ENCODE assay signal across 28 cellular contexts in the genomic region with DNA sequence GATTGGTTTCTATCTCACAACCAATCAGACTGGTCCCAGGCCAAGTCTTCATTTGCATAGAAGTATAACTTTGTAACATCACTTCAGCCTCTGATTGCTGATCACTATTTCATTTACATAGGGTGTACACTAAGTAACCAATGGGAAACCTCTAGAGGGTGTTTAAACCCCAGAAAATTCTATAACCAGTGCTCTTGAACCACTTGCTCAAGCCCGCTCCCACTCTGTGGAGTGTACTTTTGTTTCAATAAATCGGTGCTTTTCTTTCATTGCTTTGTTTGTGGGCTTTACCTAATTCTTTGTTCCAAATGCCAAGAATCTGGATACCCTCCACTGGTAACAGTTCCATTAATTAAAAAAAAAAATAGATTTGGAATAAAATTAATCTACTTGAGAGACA.
DNase-seq lines count a peak whose midpoint lies in the region; ATAC-seq, FAIRE-seq and TF ChIP-seq lines count a peak whose summit lies in the region.
"Had no signal": no experiment of that assay in that cellular context is flagged by ENCODE, and none has a peak within 500 bp of the region (broad histone marks: within the 10 kb centered on the region; RNA-seq: fewer than 3 reads in every experiment).

No MANE protein-coding gene starts in this region.

- CTCF ChIA-PET in HepG2 (lab: Yijun Ruan, JAX; ENCODE audit: low intra/inter-chr PET ratio, low total read pairs) = no interaction called here

- H3K4me3 ChIP-seq in HepG2 (replicated peaks in 1 of 3; ENCODE audit: insufficient read depth in 1 of 3, low read depth in 2 of 3, low read length in 3 of 3) = no peak overlapping the region
- H3K4me3 ChIP-seq in right lobe of liver = no peak overlapping the region
- H3K4me3 ChIP-seq: A549; BLaER1; BLaER1 treated with 17β-estradiol and CSF1 and Interleukin-3, amounts not matched to agents 10 nM and 100 nM had no signal

- in situ Hi-C loops in HepG2 (cut with HindIII; ENCODE audit: extremely low pct_ligation_motif_present, low pct_unique_long_range_greater_than_20kb) = no loop called here

- no peak for FAIRE-seq in HepG2 (lab: Jason Lieb, UNC)
- FAIRE-seq: A204.1, A549, D721Med had no signal

- H3K9ac ChIP-seq in HepG2 (ENCODE audit: insufficient read depth, low read depth, low read length) = no peak overlapping the region
- H3K9ac ChIP-seq: BLaER1; BLaER1 treated with 17β-estradiol and CSF1 and Interleukin-3, amounts not matched to agents 10 nM and 100 nM had no signal

- intact Hi-C loops in HepG2 (cut with micrococcal nuclease; ENCODE audit: unreplicated experiment) = no loop called here
- intact Hi-C loops in right lobe of liver (cut with DNase I) = no loop called here

- TF ChIP-seq POLR2A in HepG2 (IDR thresholded peaks at IDR 0.05; ENCODE audit: insufficient read depth in 1 of 2, low read depth in 2 of 2, low read length in 2 of 2) = no peak
- TF ChIP-seq POLR2A in right lobe of liver (IDR thresholded peaks at IDR 0.05) = no peak

- H3K4me1 ChIP-seq in HepG2 (ENCODE audit: insufficient read depth, low read length) (no peaks in the 10 kb centered on the region), right lobe of liver (no peaks in the 10 kb centered on the region)
- H3K4me1 ChIP-seq: A549; BE2C; BLaER1; BLaER1 treated with 17β-estradiol and CSF1 and Interleukin-3, amounts not matched to agents 10 nM and 100 nM; Caco-2 had no signal

- no peak overlapping the region for H3K4me2 ChIP-seq in HepG2 (ENCODE audit: low read depth, low read length)
- H3K4me2 ChIP-seq: A549; BLaER1; BLaER1 treated with 17β-estradiol and CSF1 and Interleukin-3, amounts not matched to agents 10 nM and 100 nM had no signal

- no peaks in the 10 kb centered on the region for H3K27me3 ChIP-seq in HepG2 (ENCODE audit: control insufficient read depth in 1 of 2, insufficient read depth in 2 of 2, low read length in 2 of 2)
- H3K27me3 ChIP-seq in right lobe of liver = no peaks in the 10 kb centered on the region
- H3K27me3 ChIP-seq: BE2C; BLaER1; BLaER1 treated with 17β-estradiol and CSF1 and Interleukin-3, amounts not matched to agents 10 nM and 100 nM had no signal

- DNase-seq in HepG2 (ENCODE audit: low spot score) = no peak
- DNase-seq in right lobe of liver = no peak
- DNase-seq: 8988T; ACHN; AML-193; BE2C; C1 segment of cervical spinal cord; Caco-2; Calu3; CD4-positive, alpha-beta memory T cell; CD4-positive, alpha-beta T cell; CD4-positive, CD25-positive, alpha-beta regulatory T cell; CD8-positive, alpha-beta memory T cell; CD8-positive, alpha-beta T cell; COR-L47; DMS 273 treated with DMSO at 0.1 percent for 48 hours; DMS153; DMS79; DMS79 treated with DMSO at 0.1 percent for 48 hours; DND-41; EL had no signal

- 4% methylated on average over 2 of the region's 2 CpGs for WGBS in HepG2 (ENCODE audit: low lambda C conversion rate)
- whole genome bisulfite sequencing in right lobe of liver (ENCODE audit: insufficient coverage, low coverage, low lambda C conversion rate, missing lambda C conversion rate) = 100% methylated on average over 2 of the region's 2 CpGs

- TF ChIP-seq RAD21 in HepG2 (CRISPR knock-in tag; IDR thresholded peaks at IDR 0.05) = no peak

- H4K20me1 ChIP-seq in HepG2 (ENCODE audit: insufficient read depth, low read length) = no peaks in the 10 kb centered on the region
- H4K20me1 ChIP-seq: BLaER1; BLaER1 treated with 17β-estradiol and CSF1 and Interleukin-3, amounts not matched to agents 10 nM and 100 nM had no signal

- no peaks in the 10 kb centered on the region for H3K79me2 ChIP-seq in HepG2 (ENCODE audit: insufficient read depth, low read length)

- TF ChIP-seq EP300 in HepG2 (IDR thresholded peaks at IDR 0.05; ENCODE audit: low read depth in 2 of 2, low read length in 2 of 2) = no peak
- TF ChIP-seq EP300 in HepG2 (CRISPR knock-in tag; IDR thresholded peaks at IDR 0.05; ENCODE audit: borderline replicate concordance) = no peak

- H3K9me3 ChIP-seq in HepG2 (ENCODE audit: low read length) = peaks cover 13% of the 10 kb centered on the region
- H3K9me3 ChIP-seq in right lobe of liver = peaks cover 0 to 6% (median 0%) of the 10 kb centered on the region in 4 donors
- H3K9me3 ChIP-seq: A549, BE2C had no signal

- TF ChIP-seq CTCF in HepG2 (CRISPR knock-in tag; IDR thresholded peaks at IDR 0.05) = no peak
- no peak for TF ChIP-seq CTCF in right lobe of liver (IDR thresholded peaks at IDR 0.05)

- POLR2A ChIA-PET in HepG2 (lab: Yijun Ruan, JAX) = no interaction called here

- H2AFZ ChIP-seq in HepG2 (ENCODE audit: low read length) = no peak overlapping the region

- BruUV-seq in HepG2 (replicated peaks; lab: Mats Ljungman, UMichigan) = no TSS peak

- H3K36me3 ChIP-seq in HepG2 (replicated peaks in 1 of 2; ENCODE audit: control insufficient read depth in 1 of 2, insufficient read depth in 2 of 2, low read length in 2 of 2) (no peaks in the 10 kb centered on the region), right lobe of liver (no peaks in the 10 kb centered on the region)
- H3K36me3 ChIP-seq: BE2C; BLaER1; BLaER1 treated with 17β-estradiol and CSF1 and Interleukin-3, amounts not matched to agents 10 nM and 100 nM had no signal

- no peak overlapping the region for H3K27ac ChIP-seq in HepG2 (ENCODE audit: extremely low read length, insufficient read depth, low read length)
- no peak overlapping the region for H3K27ac ChIP-seq in right lobe of liver
- H3K27ac ChIP-seq: 22Rv1; A549; BLaER1; BLaER1 treated with 17β-estradiol and CSF1 and Interleukin-3, amounts not matched to agents 10 nM and 100 nM; C4-2B had no signal

- ATAC-seq in HepG2 (no peak), right lobe of liver (no peak)
- ATAC-seq: A549; CD8-positive, alpha-beta T cell had no signal

TF ChIP-seq in HepG2, 621 proteins besides CTCF, POLR2A, EP300 and RAD21:
- TF ChIP-seq ZNF33A (CRISPR knock-in tag; IDR thresholded peaks at IDR 0.05; ENCODE audit: borderline replicate concordance) (no peak), ZBTB3 (CRISPR knock-in tag; IDR thresholded peaks at IDR 0.05; ENCODE audit: borderline replicate concordance, low read depth) (no peak), ZNF20 (CRISPR knock-in tag; IDR thresholded peaks at IDR 0.05) (peak; percentile 100)
- TF ChIP-seq, protein P1, sequence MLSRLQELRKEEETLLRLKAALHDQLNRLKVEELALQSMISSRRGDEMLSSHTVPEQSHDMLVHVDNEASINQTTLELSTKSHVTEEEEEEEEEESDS (CRISPR knock-in tag; IDR thresholded peaks at IDR 0.05; ENCODE audit: borderline replicate concordance) = no peak
- TF ChIP-seq, protein P2, sequence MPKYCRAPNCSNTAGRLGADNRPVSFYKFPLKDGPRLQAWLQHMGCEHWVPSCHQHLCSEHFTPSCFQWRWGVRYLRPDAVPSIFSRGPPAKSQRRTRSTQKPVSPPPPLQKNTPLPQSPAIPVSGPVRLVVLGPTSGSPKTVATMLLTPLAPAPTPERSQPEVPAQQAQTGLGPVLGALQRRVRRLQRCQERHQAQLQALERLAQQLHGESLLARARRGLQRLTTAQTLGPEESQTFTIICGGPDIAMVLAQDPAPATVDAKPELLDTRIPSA (CRISPR knock-in tag; IDR thresholded peaks at IDR 0.05; ENCODE audit: borderline replicate concordance) = no peak
